16 cellular contexts compared by ENCODE assay signal in genomic region chr7:13880789-13881188, GRCh38.
DNase-seq lines count a peak whose midpoint lies in the region; ATAC-seq and TF ChIP-seq lines count a peak whose summit lies in the region.
"Had no signal": no experiment of that assay in that cellular context is flagged by ENCODE, and none has a peak within 500 bp of the region (broad histone marks: within the 10 kb centered on the region; RNA-seq: fewer than 3 reads in every experiment).

No MANE protein-coding gene starts in this region.

- in situ Hi-C loops in astrocyte of the spinal cord (cut with HindIII; ENCODE audit: low sequenced_read_pairs): no loop called here

- DNase-seq in AG08395 (ENCODE audit: low spot score): peak; percentile 79
- DNase-seq in HT1080 (ENCODE audit: low read depth): peak; percentile 42
- peak; percentile 76 for DNase-seq in astrocyte of the spinal cord (ENCODE audit: low read depth, low spot score)
- peak; percentile 83 for DNase-seq in iris pigment epithelial cell (ENCODE audit: low read depth)
- DNase-seq in medulla oblongata (ENCODE audit: extremely low spot score): no peak
- DNase-seq in left lobe of liver (ENCODE audit: low spot score): no peak
- DNase-seq in cortex of kidney (lab: John Stamatoyannopoulos, UW): no peak
- DNase-seq: ACHN; activated CD4-positive, alpha-beta T cell treated with anti-CD3 and anti-CD28 coated beads, Interleukin-2, amount 50 U/mL, for 48 hours; activated naive CD8-positive, alpha-beta T cell treated with anti-CD3 and anti-CD28 coated beads, Interleukin-2, amount 50 U/mL, for 24 hours; right cardiac atrium had no signal

- H3K4me3 ChIP-seq in astrocyte of the spinal cord (ENCODE audit: low read depth, low read length): no peak overlapping the region
- H3K4me3 ChIP-seq: coronary artery, esophagus muscularis mucosa, lung had no signal

- TF ChIP-seq CTCF in astrocyte of the spinal cord (IDR thresholded peaks at IDR 0.05; ENCODE audit: low read depth, low read length): no peak

- ATAC-seq in GM21447 (IDR thresholded peaks at IDR 0.05; ENCODE audit: unreplicated experiment) (no peak), left lobe of liver (no peak)
- ATAC-seq: activated naive CD8-positive, alpha-beta T cell treated with anti-CD3 and anti-CD28 coated beads, Interleukin-2, amount 50 U/mL, for 24 hours; right cardiac atrium; stimulated activated effector memory CD8-positive, alpha-beta T cell treated with anti-CD3 and anti-CD28 coated beads, Interleukin-12 subunit alpha, Interleukin-12 subunit beta, amount 100 ng/mL, for 72 hours had no signal

Comparison
In these comparisons a context has a peak if more than half of its experiments do, and no peak if none do; other contexts are left out.
1. DNase-seq: peak in AG08395 (single experiment), HT1080 (single experiment), astrocyte of the spinal cord (single experiment) and iris pigment epithelial cell (single experiment); none in medulla oblongata (single experiment), left lobe of liver (single experiment) and cortex of kidney (single experiment).